Comparison of ENCODE assay signal across 24 cellular contexts in genomic region chr22:19716829-19717105, GRCh38. TPM values are rescaled to one million over a fixed set of nuclear protein-coding genes. Genes with fewer than 3 reads are reported as not detected.
"Had no signal": no experiment of that assay in that cellular context is flagged by ENCODE, and none has a peak within 500 bp of the region (broad histone marks: within the 10 kb centered on the region; RNA-seq: fewer than 3 reads in every experiment).

No MANE protein-coding gene starts in this region.

- H3K27ac ChIP-seq: hepatocyte, right lobe of liver, transverse colon had no signal

- H3K36me3 ChIP-seq: right lobe of liver, transverse colon had no signal

- H2AFZ ChIP-seq: hepatocyte had no signal

- H3K36me3 Mint-ChIP-seq: activated CD8-positive, alpha-beta memory T cell treated with anti-CD3 and anti-CD28 coated beads, Interleukin-2, amount 10 ng/mL, durations not matched to agents 7 days and 5 days; activated naive CD4-positive, alpha-beta T cell treated with anti-CD3 and anti-CD28 coated beads, Interleukin-2, amount 50 U/mL, for 72 hours; immature natural killer cell; stimulated activated memory B cell treated with anti-CD40 and anti-IgM and Interleukin-4, amounts not matched to agents 10 μg/mL and 1 μg/mL and 100 μg/mL, for 72 hours had no signal

- DNase-seq: activated CD4-positive, alpha-beta T cell treated with anti-CD3 and anti-CD28 coated beads for 4 hours; activated CD4-positive, CD25-positive, alpha-beta regulatory T cell; activated CD8-positive, alpha-beta memory T cell treated with anti-CD3 and anti-CD28 coated beads, Interleukin-2, amount 10 ng/mL, durations not matched to agents 7 days and 5 days; activated CD8-positive, alpha-beta T cell treated with anti-CD3 and anti-CD28 coated beads for 36 hours; activated gamma-delta T cell; activated T-cell treated with anti-CD3 and anti-CD28 coated beads for 4 hours; dermis blood vessel endothelial cell; effector memory CD4-positive, alpha-beta T cell; foreskin melanocyte; immature natural killer cell; occipital lobe; right lobe of liver; T1000; transverse colon had no signal

- ATAC-seq: activated CD8-positive, alpha-beta memory T cell treated with anti-CD3 and anti-CD28 coated beads, Interleukin-2, amount 10 ng/mL, durations not matched to agents 7 days and 5 days; activated CD8-positive, alpha-beta T cell treated with anti-CD3 and anti-CD28 coated beads for 36 hours; activated naive CD4-positive, alpha-beta T cell treated with anti-CD3 and anti-CD28 coated beads, Interleukin-2, amount 50 U/mL, for 72 hours; left lobe of liver; naive thymus-derived CD8-positive, alpha-beta T cell; right lobe of liver; stimulated activated memory B cell treated with anti-CD40 and anti-IgM and Interleukin-4, amounts not matched to agents 10 μg/mL and 1 μg/mL and 100 μg/mL, for 72 hours had no signal

- H3K27ac Mint-ChIP-seq: activated CD8-positive, alpha-beta memory T cell treated with anti-CD3 and anti-CD28 coated beads, Interleukin-2, amount 10 ng/mL, durations not matched to agents 7 days and 5 days; activated CD8-positive, alpha-beta T cell treated with anti-CD3 and anti-CD28 coated beads for 36 hours; activated naive CD4-positive, alpha-beta T cell treated with anti-CD3 and anti-CD28 coated beads, Interleukin-2, amount 50 U/mL, for 72 hours; immature natural killer cell; naive thymus-derived CD8-positive, alpha-beta T cell; stimulated activated memory B cell treated with anti-CD40 and anti-IgM and Interleukin-4, amounts not matched to agents 10 μg/mL and 1 μg/mL and 100 μg/mL, for 72 hours had no signal

- H3K4me3 Mint-ChIP-seq: activated CD8-positive, alpha-beta memory T cell treated with anti-CD3 and anti-CD28 coated beads, Interleukin-2, amount 10 ng/mL, durations not matched to agents 7 days and 5 days; stimulated activated memory B cell treated with anti-CD40 and anti-IgM and Interleukin-4, amounts not matched to agents 10 μg/mL and 1 μg/mL and 100 μg/mL, for 72 hours had no signal

- H3K4me3 ChIP-seq: hepatocyte, right lobe of liver, skin epidermis, transverse colon had no signal

- H3K9me3 ChIP-seq: right lobe of liver, transverse colon had no signal

- H3K79me2 ChIP-seq: hepatocyte had no signal

- H3K4me2 ChIP-seq: hepatocyte had no signal

- H3K9me3 Mint-ChIP-seq: activated CD8-positive, alpha-beta T cell treated with anti-CD3 and anti-CD28 coated beads for 36 hours; activated naive CD4-positive, alpha-beta T cell treated with anti-CD3 and anti-CD28 coated beads, Interleukin-2, amount 50 U/mL, for 72 hours; immature natural killer cell; naive thymus-derived CD8-positive, alpha-beta T cell; stimulated activated memory B cell treated with anti-CD40 and anti-IgM and Interleukin-4, amounts not matched to agents 10 μg/mL and 1 μg/mL and 100 μg/mL, for 72 hours had no signal

RNA-seq across cellular contexts. Expression of gene SEPTIN5, which starts 2.5 kb away (rescaled TPM):
- total RNA-seq: T-helper 1 cell treated with Interleukin-12 subunit alpha and Interleukin-12 subunit beta and Interleukin-4 antibody, amounts not matched to agents 30 ng/mL and 1 ng/mL, for 36 hours had no signal

RNA-seq across cellular contexts. Expression of gene GP1BB, which starts 6.6 kb away (rescaled TPM):
- total RNA-seq: activated CD8-positive, alpha-beta memory T cell treated with anti-CD3 and anti-CD28 coated beads, Interleukin-2, amount 10 ng/mL, durations not matched to agents 7 days and 5 days; activated CD8-positive, alpha-beta T cell treated with anti-CD3 and anti-CD28 coated beads for 36 hours; activated naive CD4-positive, alpha-beta T cell treated with anti-CD3 and anti-CD28 coated beads, Interleukin-2, amount 50 U/mL, for 72 hours; bronchial epithelial cell; T-helper 1 cell treated with Interleukin-12 subunit alpha and Interleukin-12 subunit beta and Interleukin-4 antibody, amounts not matched to agents 30 ng/mL and 1 ng/mL, for 36 hours had no signal
- polyA plus RNA-seq: naive thymus-derived CD8-positive, alpha-beta T cell had no signal

RNA-seq across cellular contexts. Expression of gene TBX1, which starts 43.8 kb away (rescaled TPM):
- total RNA-seq: activated CD8-positive, alpha-beta T cell treated with anti-CD3 and anti-CD28 coated beads for 36 hours; activated naive CD4-positive, alpha-beta T cell treated with anti-CD3 and anti-CD28 coated beads, Interleukin-2, amount 50 U/mL, for 72 hours; hepatocyte; kidney epithelial cell; naive thymus-derived CD8-positive, alpha-beta T cell; T-helper 1 cell treated with Interleukin-12 subunit alpha and Interleukin-12 subunit beta and Interleukin-4 antibody, amounts not matched to agents 30 ng/mL and 1 ng/mL, for 36 hours; temporal lobe had no signal
- polyA plus RNA-seq: naive thymus-derived CD8-positive, alpha-beta T cell had no signal
